ENCODE assay signal across 8 cellular contexts in the genomic region with DNA sequence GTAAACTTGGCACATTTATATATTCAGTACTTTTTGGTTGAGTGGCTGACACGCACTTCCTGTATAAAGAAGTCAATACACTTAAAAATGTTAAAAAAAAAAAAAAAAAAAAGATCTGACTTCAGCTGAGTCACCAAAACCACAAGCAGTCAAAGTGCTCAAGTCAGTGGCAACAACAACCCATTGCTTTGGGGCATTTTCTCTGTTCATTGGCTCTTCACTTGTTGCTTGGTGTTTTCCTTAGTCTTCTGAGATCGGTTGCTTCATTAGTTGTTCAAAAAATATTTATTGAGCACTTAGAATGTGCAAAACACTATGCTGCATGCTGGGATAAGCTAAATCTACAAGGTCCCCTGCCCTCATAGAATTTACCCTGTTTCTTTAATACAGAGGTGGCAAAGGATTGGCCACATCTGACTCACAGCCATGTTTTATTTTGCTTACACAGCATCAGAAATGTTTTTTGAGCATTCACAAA.
DNase-seq lines count a peak whose midpoint lies in the region; ATAC-seq and TF ChIP-seq lines count a peak whose summit lies in the region.

No MANE protein-coding gene starts in this region.

- H3K36me3 Mint-ChIP-seq in CD8-positive, alpha-beta memory T cell, result no peaks in the 10 kb centered on the region
- H3K36me3 Mint-ChIP-seq in naive thymus-derived CD8-positive, alpha-beta T cell, result no peaks in the 10 kb centered on the region

- H3K27ac ChIP-seq in CD8-positive, alpha-beta memory T cell (ENCODE audit: low read depth, low read length), result peak overlapping the region; percentile 60

- H3K9me3 Mint-ChIP-seq in CD8-positive, alpha-beta memory T cell, result no peaks in the 10 kb centered on the region
- no peaks in the 10 kb centered on the region for H3K9me3 Mint-ChIP-seq in naive thymus-derived CD8-positive, alpha-beta T cell

- TF ChIP-seq CTCF in cardiac fibroblast (IDR thresholded peaks at IDR 0.05; ENCODE audit: low read depth, low read length), result no peak

- ATAC-seq in GM19452 (IDR thresholded peaks at IDR 0.05; ENCODE audit: unreplicated experiment) (peak; percentile 81), HG03469 (IDR thresholded peaks at IDR 0.05; ENCODE audit: unreplicated experiment) (peak; percentile 38)
- ATAC-seq in naive thymus-derived CD8-positive, alpha-beta T cell, result peak; percentile 92 to 93

- H3K4me1 Mint-ChIP-seq in CD8-positive, alpha-beta memory T cell, result peaks cover 64 to 86% (median 79%) of the 10 kb centered on the region in 3 donors
- H3K4me1 Mint-ChIP-seq in naive thymus-derived CD8-positive, alpha-beta T cell, result peaks cover 15 to 84% (median 43%) of the 10 kb centered on the region in 4 donors

- peaks cover 35% of the 10 kb centered on the region for H3K4me1 ChIP-seq in CD8-positive, alpha-beta memory T cell (ENCODE audit: insufficient read depth, low read length)

- H3K4me3 Mint-ChIP-seq in CD8-positive, alpha-beta memory T cell, result peak overlapping the region; percentile 54 to 79 (median 65)
- peak overlapping the region; percentile 1 to 75 (median 57) for H3K4me3 Mint-ChIP-seq in naive thymus-derived CD8-positive, alpha-beta T cell

- peak overlapping the region; percentile 78 to 98 (median 90) for H3K27ac Mint-ChIP-seq in CD8-positive, alpha-beta memory T cell
- H3K27ac Mint-ChIP-seq in naive thymus-derived CD8-positive, alpha-beta T cell, result peak overlapping the region; percentile 34 to 98 (median 73)

- POLR2A ChIA-PET in CD8-positive, alpha-beta memory T cell (lab: Charles Lee), result interaction anchor here (0.6 to 2.0 kb wide), 12 partner anchors 17 to 246 kb away, joined by 3 to 22 read pairs (median 6); a partner anchor contains a TSS
- POLR2A ChIA-PET in naive thymus-derived CD8-positive, alpha-beta T cell (lab: Charles Lee), result interaction anchor here (0.6 to 1.9 kb wide), 7 partner anchors 17 to 269 kb away, joined by 3 to 18 read pairs (median 5); a partner anchor contains a TSS

- H3K4me3 ChIP-seq in CD8-positive, alpha-beta memory T cell (ENCODE audit: low read length), result peak overlapping the region; percentile 17
- H3K4me3 ChIP-seq in cardiac fibroblast (replicated peaks in 1 of 2; ENCODE audit: low read depth in 2 of 2, low read length in 2 of 2), result peak overlapping the region in 1 of 2 donors; percentile 8

- no peaks in the 10 kb centered on the region for H3K9me3 ChIP-seq in CD8-positive, alpha-beta memory T cell (ENCODE audit: low read length)

- DNase-seq in CD8-positive, alpha-beta memory T cell, result peak; percentile 20 to 79 (median 67)
- peak; percentile 65 for DNase-seq in SW480 (ENCODE audit: low spot score)
- peak; percentile 84 to 91 for DNase-seq in cardiac fibroblast (ENCODE audit: low read depth in 2 of 2)
- peak in 9 of 10 donors; percentile 37 to 79 (median 56) for DNase-seq in naive thymus-derived CD8-positive, alpha-beta T cell
- no peak for DNase-seq in NCI-H526 treated with DMSO at 0.1 percent for 48 hours (lab: John Stamatoyannopoulos, UW)
- DNase-seq in NCI-H146 (lab: John Stamatoyannopoulos, UW), result no peak

- H3K27me3 ChIP-seq in CD8-positive, alpha-beta memory T cell (ENCODE audit: insufficient read depth, low read length, poor library complexity, severe bottlenecking), result no peaks in the 10 kb centered on the region

- no peaks in the 10 kb centered on the region for H3K36me3 ChIP-seq in CD8-positive, alpha-beta memory T cell (ENCODE audit: insufficient read depth, low read length)

- no peaks in the 10 kb centered on the region for H3K27me3 Mint-ChIP-seq in CD8-positive, alpha-beta memory T cell
- no peaks in the 10 kb centered on the region for H3K27me3 Mint-ChIP-seq in naive thymus-derived CD8-positive, alpha-beta T cell

- CTCF ChIA-PET in CD8-positive, alpha-beta memory T cell (lab: Charles Lee), result interaction anchor here (1.4 to 2.4 kb wide), 3 partner anchors 26 to 185 kb away, joined by 4 to 9 read pairs (median 7); a partner anchor contains a TSS

Comparison
In these comparisons a context has a peak if more than half of its experiments do, and no peak if none do; other contexts are left out.
1. DNase-seq: peak in CD8-positive, alpha-beta memory T cell (5 of 5), SW480 (single experiment), cardiac fibroblast (2 of 2) and naive thymus-derived CD8-positive, alpha-beta T cell (9 of 10); none in NCI-H526 treated with DMSO at 0.1 percent for 48 hours (single experiment) and NCI-H146 (single experiment).
2. ATAC-seq: peak in every context shown above with its lines; median percentile 92 in naive thymus-derived CD8-positive, alpha-beta T cell; 81 in GM19452; 38 in HG03469.